Comparison of ENCODE assay signal across 8 cellular contexts in genomic region chr16:20898938-20899502, GRCh38. TPM values are rescaled to one million over a fixed set of nuclear protein-coding genes. Genes with fewer than 3 reads are reported as not detected.
DNase-seq lines count a peak whose midpoint lies in the region; ATAC-seq, FAIRE-seq and TF ChIP-seq lines count a peak whose summit lies in the region.

No MANE protein-coding gene starts in this region.

- H3K36me3 Mint-ChIP-seq in Calu3 (ENCODE audit: insufficient read depth, unreplicated experiment): peaks cover 49% of the 10 kb centered on the region

- H3K4me1 Mint-ChIP-seq in Calu3 (ENCODE audit: low read depth, unreplicated experiment): peaks cover 55% of the 10 kb centered on the region

- peak overlapping the region; percentile 94 for H3K27ac Mint-ChIP-seq in Calu3 (ENCODE audit: unreplicated experiment)

- TSS peak; percentile 48 for BruUV-seq in Calu3 (replicated peaks; lab: Mats Ljungman, UMichigan)

- DNase-seq in Calu3: no peak
- peak; percentile 74 for DNase-seq in RKO (ENCODE audit: low spot score)
- DNase-seq in epithelial cell of prostate (ENCODE audit: low read depth, low spot score): no peak
- DNase-seq in pancreas: no peak
- DNase-seq in stimulated activated naive CD4-positive, alpha-beta T cell (lab: John Stamatoyannopoulos, UW): no peak
- DNase-seq in G401 (ENCODE audit: low spot score): no peak
- no peak for DNase-seq in HPDE6-E6E7 (ENCODE audit: extremely low spot score)

- H3K4me3 Mint-ChIP-seq in Calu3 (ENCODE audit: low read depth, unreplicated experiment): peak overlapping the region; percentile 75

- H3K27ac ChIP-seq in epithelial cell of prostate: peak overlapping the region; percentile 97
- peak overlapping the region in 3 of 4 donors; percentile 92 to 95 (median 93) for H3K27ac ChIP-seq in pancreas

- H3K27me3 ChIP-seq in pancreas: no peaks in the 10 kb centered on the region

- H3K36me3 ChIP-seq in pancreas: no peaks in the 10 kb centered on the region

- CTCF ChIA-PET in Calu3 (lab: Charles Lee): interaction anchor here (0.6 to 1.5 kb wide), 4 partner anchors 9 to 269 kb away, joined by 3 to 7 read pairs (median 4); no protein-coding TSS in a partner anchor

- no peaks in the 10 kb centered on the region for H3K9me3 ChIP-seq in pancreas

- 21 to 27% methylated on average over 8 of the region's 8 CpGs for WGBS in pancreas, 2 donors

- FAIRE-seq in pancreas (lab: Jason Lieb, UNC): no peak

- in situ Hi-C loops in G401 (cut with HindIII; ENCODE audit: low sequenced_read_pairs): no loop called here

- no peak for ATAC-seq in pancreas
- no peak for ATAC-seq in HG03565 (IDR thresholded peaks at IDR 0.05; ENCODE audit: unreplicated experiment)

- H3K9me3 Mint-ChIP-seq in Calu3 (ENCODE audit: low read depth, unreplicated experiment): no peaks in the 10 kb centered on the region

- no peaks in the 10 kb centered on the region for H3K27me3 Mint-ChIP-seq in Calu3 (ENCODE audit: unreplicated experiment)

- peaks cover 7 to 41% (median 8%) of the 10 kb centered on the region in 3 donors for H3K4me1 ChIP-seq in pancreas

- intact Hi-C loops in Calu3 (cut with micrococcal nuclease; ENCODE audit: unreplicated experiment): no loop called here
- intact Hi-C loops in pancreas (cut with DNase I): no loop called here

- peak overlapping the region in 2 of 4 donors; percentile 62 to 68 for H3K4me3 ChIP-seq in pancreas

- TF ChIP-seq CTCF in Calu3 (IDR thresholded peaks at IDR 0.05; ENCODE audit: unreplicated experiment) (no peak), pancreas (IDR thresholded peaks at IDR 0.05) (no peak)

RNA-seq across cellular contexts. Expression of gene DCUN1D3, which starts 1.1 kb away (rescaled TPM):
- total RNA-seq in Calu3 (2022) (17.0 and 21.0 TPM in 2 replicates), pancreas (1 to 10 TPM; 5.2 to 7.7 (median 7.0) TPM)
- 1 to 10 TPM; 3.7 to 4.0 TPM for polyA plus RNA-seq in pancreas
- total RNA-seq in G401 (2014; rRNA removed; shearing (Covaris generic)): 3.4 and 8.6 TPM in 2 replicates

RNA-seq across cellular contexts. Expression of gene LYRM1, which starts 1.6 kb away (rescaled TPM):
- total RNA-seq in Calu3 (2022) (33.4 and 36.5 TPM in 2 replicates), pancreas (10 to 100 TPM in 5 of 6 donors, 1 to 10 TPM in 1; 9.9 to 17.5 (median 14.4) TPM)
- 10 to 100 TPM; 21.5 to 30.9 TPM for polyA plus RNA-seq in pancreas
- 59.0 and 88.5 TPM in 2 replicates for total RNA-seq in G401 (2014; rRNA removed; shearing (Covaris generic))
